ENCODE assay signal across 11 cellular contexts in the genomic region with DNA sequence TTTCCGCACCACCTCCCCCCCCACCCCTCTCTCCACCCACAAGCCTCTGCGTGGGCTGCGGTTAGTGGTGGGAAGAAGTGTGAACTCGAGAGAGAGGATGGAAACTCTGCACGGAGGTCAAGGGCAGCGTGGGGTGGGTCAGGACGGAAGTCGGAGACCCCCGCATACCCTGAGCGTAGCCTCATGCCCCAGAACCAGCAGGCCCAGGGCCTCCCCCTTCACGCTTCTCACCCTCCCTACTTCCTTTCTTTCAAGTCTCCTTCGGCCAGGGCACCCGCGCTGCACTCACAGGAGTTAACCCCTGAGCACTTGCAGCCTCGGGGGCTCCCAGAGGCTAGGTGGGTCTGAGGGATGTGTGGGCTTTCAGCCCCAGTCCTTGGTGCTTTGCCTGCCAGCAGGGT. TPM values are rescaled to one million over a fixed set of nuclear protein-coding genes. Genes with fewer than 3 reads are reported as not detected.
DNase-seq lines count a peak whose midpoint lies in the region; ATAC-seq and TF ChIP-seq lines count a peak whose summit lies in the region.
"Had no signal": no experiment of that assay in that cellular context is flagged by ENCODE, and none has a peak within 500 bp of the region (broad histone marks: within the 10 kb centered on the region; RNA-seq: fewer than 3 reads in every experiment).

No MANE protein-coding gene starts in this region.

- H3K4me1 ChIP-seq in right atrium auricular region = peaks cover 0 to 29% of the 10 kb centered on the region in 2 donors
- peaks cover 37% of the 10 kb centered on the region for H3K4me1 ChIP-seq in lower lobe of right lung
- H3K4me1 ChIP-seq in transverse colon = peaks cover 0 to 35% (median 6%) of the 10 kb centered on the region in 4 donors
- peaks cover 10% of the 10 kb centered on the region for H3K4me1 ChIP-seq in smooth muscle cell (ENCODE audit: low read depth)

- DNase-seq in Right ventricle myocardium superior (peak; percentile 42), right atrium auricular region (ENCODE audit: low spot score) (no peak), lower lobe of right lung (peak; percentile 56), transverse colon (peak; percentile 27), smooth muscle cell (lab: John Stamatoyannopoulos, UW; ENCODE audit: unreplicated experiment) (no peak)
- DNase-seq in activated CD8-positive, alpha-beta memory T cell treated with anti-CD3 and anti-CD28 coated beads for 24 hours = peak; percentile 86
- DNase-seq: GOT3, mammary epithelial cell, NCI-H2227 treated with DMSO at 0.1 percent for 48 hours had no signal

- no peaks in the 10 kb centered on the region for H3F3A ChIP-seq in smooth muscle cell (ENCODE audit: low read depth)

- TF ChIP-seq CTCF in right atrium auricular region (IDR thresholded peaks at IDR 0.05) (no peak), lower lobe of right lung (IDR thresholded peaks at IDR 0.05) (no peak), transverse colon (IDR thresholded peaks at IDR 0.05) (no peak), smooth muscle cell (IDR thresholded peaks at IDR 0.05; ENCODE audit: borderline replicate concordance, insufficient read depth, poor library complexity, severe bottlenecking) (no peak)

- TF ChIP-seq EP300 in transverse colon (IDR thresholded peaks at IDR 0.05; ENCODE audit: low read depth) = no peak

- H4K20me1 ChIP-seq in smooth muscle cell (ENCODE audit: low read depth) = peaks cover 25% of the 10 kb centered on the region

- H3K4me2 ChIP-seq in smooth muscle cell = no peak overlapping the region

- WGBS in transverse colon (ENCODE audit: low coverage in 1 of 2), 2 donors = 65 to 68% methylated on average over 11 to 15 of the region's 15 CpGs
- 92% methylated on average over 15 of the region's 15 CpGs for WGBS in smooth muscle cell (ENCODE audit: low lambda C conversion rate)

- in situ Hi-C loops in transverse colon (cut with MboI; ENCODE audit: low pct_ligation_motif_present in 1 of 4, low pct_unique_long_range_greater_than_20kb in 1 of 4, low sequenced_read_pairs in 3 of 4) = no loop called here

- H3K4me3 ChIP-seq in right atrium auricular region (no peak overlapping the region), lower lobe of right lung (no peak overlapping the region), transverse colon (no peak overlapping the region), smooth muscle cell (no peak overlapping the region)

- no peaks in the 10 kb centered on the region for H3K79me2 ChIP-seq in smooth muscle cell (ENCODE audit: low read depth)

- no peak overlapping the region for H3K9ac ChIP-seq in smooth muscle cell (ENCODE audit: low read depth)

- TF ChIP-seq POLR2A in transverse colon (IDR thresholded peaks at IDR 0.05) = no peak

- H3K9me3 ChIP-seq in right atrium auricular region (no peaks in the 10 kb centered on the region), lower lobe of right lung (no peaks in the 10 kb centered on the region), transverse colon (no peaks in the 10 kb centered on the region), smooth muscle cell (replicated peaks; ENCODE audit: low read depth) (no peaks in the 10 kb centered on the region)

- ATAC-seq in Right ventricle myocardium superior (ENCODE audit: poor library complexity) = no peak
- peak; percentile 6 to 33 for ATAC-seq in lower lobe of right lung
- ATAC-seq in HG03175 (IDR thresholded peaks at IDR 0.05; ENCODE audit: unreplicated experiment) = no peak
- ATAC-seq in HG03139 (IDR thresholded peaks at IDR 0.05; ENCODE audit: unreplicated experiment) = no peak

- no peak overlapping the region for H2AFZ ChIP-seq in smooth muscle cell (ENCODE audit: low read depth)

- H3K27ac ChIP-seq in right atrium auricular region (no peak overlapping the region), lower lobe of right lung (peak overlapping the region; percentile 2), transverse colon (no peak overlapping the region), smooth muscle cell (ENCODE audit: low read depth) (no peak overlapping the region)

- intact Hi-C loops in Right ventricle myocardium superior (cut with DNase I) = no loop called here
- intact Hi-C loops in lower lobe of right lung (cut with DNase I) = no loop called here
- intact Hi-C loops in transverse colon (cut with DNase I; ENCODE audit: low total_unique reads) = no loop called here

- H3K27me3 ChIP-seq in right atrium auricular region = no peaks in the 10 kb centered on the region
- H3K27me3 ChIP-seq in lower lobe of right lung (ENCODE audit: low read depth) = no peaks in the 10 kb centered on the region
- H3K27me3 ChIP-seq in transverse colon = no peaks in the 10 kb centered on the region
- no peaks in the 10 kb centered on the region for H3K27me3 ChIP-seq in smooth muscle cell (ENCODE audit: low read depth)

- H3K36me3 ChIP-seq in right atrium auricular region (peaks cover 18% of the 10 kb centered on the region), lower lobe of right lung (peaks cover 19% of the 10 kb centered on the region), transverse colon (no peaks in the 10 kb centered on the region), smooth muscle cell (ENCODE audit: low read depth) (no peaks in the 10 kb centered on the region)

RNA-seq across cellular contexts. Expression of gene TBKBP1, which starts 9.2 kb away (rescaled TPM):
- 16.3 TPM for total RNA-seq in Right ventricle myocardium superior
- total RNA-seq in right atrium auricular region = 10 to 100 TPM; 10.9 to 13.7 TPM
- total RNA-seq in lower lobe of right lung = 8.3 TPM
- total RNA-seq in transverse colon = 1 to 10 TPM; 1.8 to 6.4 (median 4.4) TPM
- 5.8 and 17.5 TPM in 2 replicates for total RNA-seq in smooth muscle cell
- polyA plus RNA-seq in smooth muscle cell = 7.7 and 8.3 TPM in 2 replicates

RNA-seq across cellular contexts. Expression of gene TBX21, which starts 29.8 kb away (rescaled TPM):
- total RNA-seq in Right ventricle myocardium superior (0.32 TPM), right atrium auricular region (under 1 TPM in 1 of 2 donors, not detected in 1; 0.39 TPM), lower lobe of right lung (3.6 TPM), transverse colon (10 to 100 TPM in 1 of 4 donors, 1 to 10 TPM in 1, under 1 TPM in 1, not detected in 1; 0.27 to 18.3 (median 4.9) TPM), smooth muscle cell (not detected in 2 replicates)
- polyA plus RNA-seq in smooth muscle cell = not detected in 2 replicates
- total RNA-seq: mammary epithelial cell had no signal
- polyA plus RNA-seq: mammary epithelial cell had no signal

RNA-seq across cellular contexts. Expression of gene KPNB1, which starts 53.5 kb away (rescaled TPM):
- total RNA-seq in Right ventricle myocardium superior = 160 TPM
- 100 to 1,000 TPM in 1 of 2 donors, 10 to 100 TPM in 1; 91.4 to 102 TPM for total RNA-seq in right atrium auricular region
- 210 TPM for total RNA-seq in lower lobe of right lung
- total RNA-seq in transverse colon = 100 to 1,000 TPM in 3 of 4 donors, 10 to 100 TPM in 1; 39.2 to 176 (median 133) TPM
- total RNA-seq in smooth muscle cell = 242 and 245 TPM in 2 replicates
- 78.8 and 83.0 TPM in 2 replicates for polyA plus RNA-seq in smooth muscle cell

Comparison
In these comparisons a context has a peak if more than half of its experiments do, and no peak if none do; other contexts are left out.
1. DNase-seq: peak in Right ventricle myocardium superior (single experiment), activated CD8-positive, alpha-beta memory T cell treated with anti-CD3 and anti-CD28 coated beads for 24 hours (single experiment), lower lobe of right lung (single experiment) and transverse colon (single experiment); none in right atrium auricular region (single experiment) and smooth muscle cell (single experiment).
2. ATAC-seq: peak in lower lobe of right lung (2 of 2); none in Right ventricle myocardium superior (single experiment), HG03175 (single experiment) and HG03139 (single experiment).